7 cellular contexts compared by ENCODE assay signal in genomic region chr1:59061876-59062275, GRCh38.
DNase-seq lines count a peak whose midpoint lies in the region; ATAC-seq, FAIRE-seq and TF ChIP-seq lines count a peak whose summit lies in the region.

No MANE protein-coding gene starts in this region.

- H3K4ac ChIP-seq in mesenchymal stem cell (ENCODE audit: low read depth in 1 of 2, low read length in 2 of 2), result no peak overlapping the region

- H3K36me3 ChIP-seq in colonic mucosa (no peaks in the 10 kb centered on the region), mesenchymal stem cell (ENCODE audit: control insufficient read depth in 1 of 2, insufficient read depth in 2 of 2, low read depth in 1 of 2, low read length in 2 of 2) (no peaks in the 10 kb centered on the region)

- no peak overlapping the region for H3K27ac ChIP-seq in colonic mucosa
- H3K27ac ChIP-seq in mesenchymal stem cell (ENCODE audit: low read length, poor library complexity, severe bottlenecking), result peak overlapping the region; percentile 20

- no peak overlapping the region for H3K23ac ChIP-seq in mesenchymal stem cell (ENCODE audit: low read length in 2 of 2)

- no peak overlapping the region for H2BK120ac ChIP-seq in mesenchymal stem cell (ENCODE audit: low read depth, low read length)

- H3K79me1 ChIP-seq in mesenchymal stem cell (replicated peaks; ENCODE audit: low read length, poor library complexity, severe bottlenecking), result no peaks in the 10 kb centered on the region

- no peak overlapping the region for H3K14ac ChIP-seq in mesenchymal stem cell (ENCODE audit: low read length in 2 of 2)

- peak; percentile 33 for DNase-seq in NB4 (ENCODE audit: low read depth)
- peak; percentile 43 for DNase-seq in colonic mucosa
- DNase-seq in mesenchymal stem cell, result peak; percentile 92
- DNase-seq in urothelium cell line (ENCODE audit: low spot score), result peak; percentile 34
- no peak for DNase-seq in activated gamma-delta T cell (lab: John Stamatoyannopoulos, UW)
- DNase-seq in A172 (ENCODE audit: low spot score), result no peak

- H3K27me3 ChIP-seq in colonic mucosa (no peaks in the 10 kb centered on the region), mesenchymal stem cell (ENCODE audit: control insufficient read depth in 1 of 2, insufficient read depth in 1 of 2, low read length in 2 of 2) (no peaks in the 10 kb centered on the region)

- ATAC-seq in GM21529 (IDR thresholded peaks at IDR 0.05; ENCODE audit: unreplicated experiment), result no peak

- H3K18ac ChIP-seq in mesenchymal stem cell (ENCODE audit: low read depth in 1 of 2, low read length in 2 of 2), result peak overlapping the region in 1 of 2 experiments; percentile 26

- H3K4me3 ChIP-seq in NB4 (ENCODE audit: low read depth, low read length) (no peak overlapping the region), colonic mucosa (no peak overlapping the region), mesenchymal stem cell (ENCODE audit: insufficient read depth in 1 of 2, low read depth in 1 of 2, low read length in 2 of 2) (peak overlapping the region in 1 of 2 experiments; percentile 76)

- H3K9me3 ChIP-seq in colonic mucosa (no peaks in the 10 kb centered on the region), mesenchymal stem cell (ENCODE audit: control insufficient read depth, low read length) (peaks cover 13% of the 10 kb centered on the region)

- no peak for TF ChIP-seq POLR2A in NB4 (IDR thresholded peaks at IDR 0.05; ENCODE audit: extremely low read depth, insufficient read length)

- intact Hi-C loops in colonic mucosa (cut with DNase I), result loop anchor here (10.0 kb wide), 1 partner anchor 277 kb away; the partner anchor contains the start of gene JUN

- no peak for TF ChIP-seq CTCF in NB4 (IDR thresholded peaks at IDR 0.05; ENCODE audit: low read depth, low read length)
- TF ChIP-seq CTCF in colonic mucosa (IDR thresholded peaks at IDR 0.05), result no peak

- H2BK12ac ChIP-seq in mesenchymal stem cell (ENCODE audit: low read length in 2 of 2), result peak overlapping the region in 1 of 2 experiments; percentile 47

- H3K4me2 ChIP-seq in mesenchymal stem cell (ENCODE audit: low read length, poor library complexity, severe bottlenecking), result no peak overlapping the region

- H3K9ac ChIP-seq in colonic mucosa (ENCODE audit: low read depth in 2 of 2, low read length in 2 of 2), result no peak overlapping the region
- H3K9ac ChIP-seq in mesenchymal stem cell (ENCODE audit: low read length), result peak overlapping the region; percentile 97

- WGBS in mesenchymal stem cell, result 90% methylated on average over 2 of the region's 2 CpGs

- H2AFZ ChIP-seq in mesenchymal stem cell (ENCODE audit: low read depth, low read length), result no peak overlapping the region

- no peaks in the 10 kb centered on the region for H3K4me1 ChIP-seq in colonic mucosa
- H3K4me1 ChIP-seq in mesenchymal stem cell (ENCODE audit: control insufficient read depth, insufficient read depth, low read depth, low read length), result peaks cover 18% of the 10 kb centered on the region

- no peak overlapping the region for H2AK5ac ChIP-seq in mesenchymal stem cell (ENCODE audit: low read length, severe bottlenecking)

- peak overlapping the region; percentile 1 for H4K8ac ChIP-seq in mesenchymal stem cell (ENCODE audit: low read length)

- FAIRE-seq in urothelium cell line (lab: Jason Lieb, UNC), result no peak

- H2BK15ac ChIP-seq in mesenchymal stem cell (ENCODE audit: low read depth, poor library complexity, severe bottlenecking), result no peak overlapping the region

- no peak overlapping the region for H4K91ac ChIP-seq in mesenchymal stem cell (ENCODE audit: low read length)

- no peak overlapping the region for H2BK5ac ChIP-seq in mesenchymal stem cell (ENCODE audit: low read depth, low read length, poor library complexity, severe bottlenecking)

Comparison
In these comparisons a context has a peak if more than half of its experiments do, and no peak if none do; other contexts are left out.
1. DNase-seq: peak in NB4 (single experiment), colonic mucosa (single experiment), mesenchymal stem cell (single experiment) and urothelium cell line (single experiment); none in activated gamma-delta T cell (single experiment) and A172 (single experiment).